Comparison of ENCODE assay signal across 8 cellular contexts in genomic region chr22:39077513-39077840, GRCh38. TPM values are rescaled to one million over a fixed set of nuclear protein-coding genes. Genes with fewer than 3 reads are reported as not detected.
DNase-seq lines count a peak whose midpoint lies in the region; ATAC-seq and TF ChIP-seq lines count a peak whose summit lies in the region.

No MANE protein-coding gene starts in this region.

- peak overlapping the region; percentile 59 to 91 for H3K18ac ChIP-seq in mesenchymal stem cell (ENCODE audit: low read depth in 1 of 2, low read length in 2 of 2)

- H3K4me1 Mint-ChIP-seq in activated naive CD4-positive, alpha-beta T cell treated with anti-CD3 and anti-CD28 coated beads, Interleukin-2, amount 50 U/mL, for 24 hours, result peaks cover 42% of the 10 kb centered on the region

- H3K36me3 ChIP-seq in adrenal gland (replicated peaks in 1 of 2) (no peaks in the 10 kb centered on the region), mesenchymal stem cell (ENCODE audit: control insufficient read depth in 1 of 2, insufficient read depth in 2 of 2, low read depth in 1 of 2, low read length in 2 of 2) (no peaks in the 10 kb centered on the region), transverse colon (no peaks in the 10 kb centered on the region)

- TF ChIP-seq CTCF in adrenal gland (IDR thresholded peaks at IDR 0.05) (no peak), transverse colon (IDR thresholded peaks at IDR 0.05) (no peak)

- peaks cover 0 to 7% of the 10 kb centered on the region in 2 donors for H3K4me1 ChIP-seq in adrenal gland (replicated peaks in 1 of 2)
- H3K4me1 ChIP-seq in mesenchymal stem cell (ENCODE audit: control insufficient read depth, insufficient read depth, low read depth, low read length), result peaks cover 10% of the 10 kb centered on the region
- peaks cover 6 to 12% (median 12%) of the 10 kb centered on the region in 4 donors for H3K4me1 ChIP-seq in transverse colon

- in situ Hi-C loops in transverse colon (cut with MboI; ENCODE audit: low pct_ligation_motif_present in 1 of 4, low pct_unique_long_range_greater_than_20kb in 1 of 4, low sequenced_read_pairs in 3 of 4), result no loop called here

- H3K27ac Mint-ChIP-seq in activated naive CD4-positive, alpha-beta T cell treated with anti-CD3 and anti-CD28 coated beads, Interleukin-2, amount 50 U/mL, for 24 hours, result peak overlapping the region; percentile 92

- intact Hi-C loops in adrenal gland (cut with DNase I) (no loop called here), transverse colon (cut with DNase I; ENCODE audit: low total_unique reads) (no loop called here)

- no peak overlapping the region for H2BK5ac ChIP-seq in mesenchymal stem cell (ENCODE audit: low read depth, low read length, poor library complexity, severe bottlenecking)

- H3K9ac ChIP-seq in mesenchymal stem cell (ENCODE audit: low read length), result peak overlapping the region; percentile 82

- H3K27ac ChIP-seq in adrenal gland (peak overlapping the region in 4 of 5 donors; percentile 61 to 91 (median 78)), mesenchymal stem cell (ENCODE audit: low read length, poor library complexity, severe bottlenecking) (no peak overlapping the region), transverse colon (peak overlapping the region; percentile 74 to 92 (median 82))

- H3K14ac ChIP-seq in mesenchymal stem cell (ENCODE audit: low read length in 2 of 2), result peak overlapping the region in 1 of 2 experiments; percentile 44

- H2BK120ac ChIP-seq in mesenchymal stem cell (ENCODE audit: low read depth, low read length), result peak overlapping the region; percentile 90

- ATAC-seq in HG02759 (IDR thresholded peaks at IDR 0.05; ENCODE audit: unreplicated experiment) (no peak), GM19351 (IDR thresholded peaks at IDR 0.05; ENCODE audit: unreplicated experiment) (no peak), GM18505 (IDR thresholded peaks at IDR 0.05; ENCODE audit: unreplicated experiment) (no peak)

- no peak for TF ChIP-seq POLR2A in adrenal gland (IDR thresholded peaks at IDR 0.05)
- no peak for TF ChIP-seq POLR2A in transverse colon (IDR thresholded peaks at IDR 0.05)
- no peak for TF ChIP-seq POLR2A in GM18505 (IDR thresholded peaks at IDR 0.05; ENCODE audit: borderline replicate concordance, extremely low read depth, insufficient read depth, insufficient read length)

- H4K91ac ChIP-seq in mesenchymal stem cell (ENCODE audit: low read length), result peak overlapping the region; percentile 95

- no peaks in the 10 kb centered on the region for H3K27me3 Mint-ChIP-seq in activated naive CD4-positive, alpha-beta T cell treated with anti-CD3 and anti-CD28 coated beads, Interleukin-2, amount 50 U/mL, for 24 hours

- H3K4ac ChIP-seq in mesenchymal stem cell (ENCODE audit: low read depth in 1 of 2, low read length in 2 of 2), result peak overlapping the region; percentile 57 to 90

- 39 to 70% (median 44%) methylated on average over 2 to 4 of the region's 4 CpGs for WGBS in adrenal gland, 4 donors
- WGBS in mesenchymal stem cell, result 85% methylated on average over 4 of the region's 4 CpGs
- 38% methylated on average over 4 of the region's 4 CpGs; no CpG with 5 or more reads in 1 of the 2 donors for WGBS in transverse colon (ENCODE audit: low coverage in 1 of 2), 2 donors

- H2BK15ac ChIP-seq in mesenchymal stem cell (ENCODE audit: low read depth, poor library complexity, severe bottlenecking), result peak overlapping the region; percentile 26

- H2AFZ ChIP-seq in mesenchymal stem cell (ENCODE audit: low read depth, low read length), result peak overlapping the region; percentile 29

- peak overlapping the region in 2 of 4 donors; percentile 40 to 76 for H3K4me3 ChIP-seq in adrenal gland
- H3K4me3 ChIP-seq in mesenchymal stem cell (ENCODE audit: insufficient read depth in 1 of 2, low read depth in 1 of 2, low read length in 2 of 2), result peak overlapping the region; percentile 18 to 79
- H3K4me3 ChIP-seq in transverse colon, result peak overlapping the region; percentile 23 to 59 (median 46)

- H2BK12ac ChIP-seq in mesenchymal stem cell (ENCODE audit: low read length in 2 of 2), result peak overlapping the region in 1 of 2 experiments; percentile 78

- peaks cover 2% of the 10 kb centered on the region for H3K79me1 ChIP-seq in mesenchymal stem cell (replicated peaks; ENCODE audit: low read length, poor library complexity, severe bottlenecking)

- no peaks in the 10 kb centered on the region for H3K9me3 Mint-ChIP-seq in activated naive CD4-positive, alpha-beta T cell treated with anti-CD3 and anti-CD28 coated beads, Interleukin-2, amount 50 U/mL, for 24 hours

- TF ChIP-seq EP300 in transverse colon (IDR thresholded peaks at IDR 0.05; ENCODE audit: low read depth), result no peak

- peak overlapping the region; percentile 27 for H3K4me2 ChIP-seq in mesenchymal stem cell (ENCODE audit: low read length, poor library complexity, severe bottlenecking)

- H4K8ac ChIP-seq in mesenchymal stem cell (ENCODE audit: low read length), result peak overlapping the region; percentile 94

- H3K23ac ChIP-seq in mesenchymal stem cell (ENCODE audit: low read length in 2 of 2), result peak overlapping the region in 1 of 2 experiments; percentile 89

- H2AK5ac ChIP-seq in mesenchymal stem cell (ENCODE audit: low read length, severe bottlenecking), result no peak overlapping the region

- peaks cover 5% of the 10 kb centered on the region for H3K36me3 Mint-ChIP-seq in activated naive CD4-positive, alpha-beta T cell treated with anti-CD3 and anti-CD28 coated beads, Interleukin-2, amount 50 U/mL, for 24 hours

- H3K4me3 Mint-ChIP-seq in activated naive CD4-positive, alpha-beta T cell treated with anti-CD3 and anti-CD28 coated beads, Interleukin-2, amount 50 U/mL, for 24 hours, result peak overlapping the region; percentile 85

- H3K9me3 ChIP-seq in adrenal gland (replicated peaks in 1 of 3) (no peaks in the 10 kb centered on the region), mesenchymal stem cell (ENCODE audit: control insufficient read depth, low read length) (no peaks in the 10 kb centered on the region), transverse colon (no peaks in the 10 kb centered on the region)

- H3K27me3 ChIP-seq in adrenal gland, result no peaks in the 10 kb centered on the region
- H3K27me3 ChIP-seq in mesenchymal stem cell (ENCODE audit: control insufficient read depth in 1 of 2, insufficient read depth in 1 of 2, low read length in 2 of 2), result no peaks in the 10 kb centered on the region
- H3K27me3 ChIP-seq in transverse colon, result no peaks in the 10 kb centered on the region

- no peak for DNase-seq in activated naive CD4-positive, alpha-beta T cell treated with Interleukin-2 at 50 U/mL for 16 hours
- no peak for DNase-seq in adrenal gland
- no peak for DNase-seq in mesenchymal stem cell
- no peak for DNase-seq in transverse colon

RNA-seq across cellular contexts. Expression of gene APOBEC3G, which starts 0.4 kb away (rescaled TPM):
- total RNA-seq in adrenal gland (10 to 100 TPM; 11.1 to 29.3 (median 16.3) TPM), transverse colon (10 to 100 TPM in 1 of 4 donors, 1 to 10 TPM in 2, not detected in 1; 7.1 to 11.6 (median 9.4) TPM)
- polyA plus RNA-seq in adrenal gland, result 10 to 100 TPM; 11.6 to 19.4 (median 16.3) TPM
- polyA plus RNA-seq in mesenchymal stem cell (2013, experiment 1 of 2), result 10.2 TPM
- 10.7 TPM for polyA plus RNA-seq in mesenchymal stem cell (2013, experiment 2 of 2)

RNA-seq across cellular contexts. Expression of gene APOBEC3H, which starts 19.6 kb away (rescaled TPM):
- total RNA-seq in adrenal gland (1 to 10 TPM in 2 of 8 donors, under 1 TPM in 4, not detected in 2; 0.32 to 8.6 (median 0.74) TPM), transverse colon (1 to 10 TPM in 1 of 4 donors, under 1 TPM in 1, not detected in 2; 0.41 to 2.1 TPM)
- 1 to 10 TPM in 1 of 3 donors, under 1 TPM in 2; 0.15 to 1.8 (median 0.51) TPM for polyA plus RNA-seq in adrenal gland
- 0.76 TPM for polyA plus RNA-seq in mesenchymal stem cell (2013, experiment 1 of 2)
- 0.51 TPM for polyA plus RNA-seq in mesenchymal stem cell (2013, experiment 2 of 2)

RNA-seq across cellular contexts. Expression of gene APOBEC3F, which starts 36.8 kb away (rescaled TPM):
- total RNA-seq in adrenal gland, result 10 to 100 TPM in 6 of 8 donors, 1 to 10 TPM in 2; 7.0 to 22.1 (median 11.0) TPM
- polyA plus RNA-seq in adrenal gland, result 10 to 100 TPM in 2 of 3 donors, 1 to 10 TPM in 1; 8.6 to 20.2 (median 12.9) TPM
- polyA plus RNA-seq in mesenchymal stem cell (2013, experiment 1 of 2), result 13.4 TPM
- polyA plus RNA-seq in mesenchymal stem cell (2013, experiment 2 of 2), result 14.5 TPM
- 1 to 10 TPM in 3 of 4 donors, not detected in 1; 2.6 to 6.8 (median 4.8) TPM for total RNA-seq in transverse colon

RNA-seq across cellular contexts. Expression of gene APOBEC3D, which starts 56.5 kb away (rescaled TPM):
- total RNA-seq in adrenal gland, result 1 to 10 TPM; 1.8 to 7.9 (median 6.0) TPM
- 1 to 10 TPM; 1.8 to 4.8 (median 2.0) TPM for polyA plus RNA-seq in adrenal gland
- polyA plus RNA-seq in mesenchymal stem cell (2013, experiment 1 of 2), result 5.2 TPM
- 5.4 TPM for polyA plus RNA-seq in mesenchymal stem cell (2013, experiment 2 of 2)
- 1 to 10 TPM; 2.0 to 6.4 (median 4.2) TPM for total RNA-seq in transverse colon
